Comparison of ENCODE assay signal across 9 cellular contexts in the genomic region with DNA sequence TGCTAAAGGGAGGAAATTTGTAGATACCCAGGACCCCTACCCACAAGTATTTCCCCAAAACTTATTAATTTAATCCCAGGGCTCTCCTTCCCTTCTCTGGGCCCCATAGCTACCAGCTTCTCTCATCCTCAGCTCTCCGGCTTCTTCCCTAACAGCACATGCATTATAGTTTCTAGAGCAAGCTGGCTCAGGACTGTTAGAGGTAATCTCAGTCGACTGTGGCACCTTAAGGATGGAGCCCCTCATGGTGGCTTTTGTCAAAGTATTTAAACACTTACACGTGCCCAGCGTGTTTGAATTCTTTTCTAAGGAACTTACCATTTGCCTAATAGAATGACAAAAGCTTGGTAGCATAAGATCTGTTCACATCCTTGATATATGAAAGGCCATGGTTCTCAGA.
"Had no signal": no experiment of that assay in that cellular context is flagged by ENCODE, and none has a peak within 500 bp of the region (broad histone marks: within the 10 kb centered on the region; RNA-seq: fewer than 3 reads in every experiment).

No MANE protein-coding gene starts in this region.

- H3K4me3 ChIP-seq: GM23248, HAP-1 had no signal

- H3K27ac Mint-ChIP-seq: IgD-negative memory B cell had no signal

- H3K4me3 Mint-ChIP-seq: HFFc6, IgD-negative memory B cell had no signal

- H3K27me3 Mint-ChIP-seq: IgD-negative memory B cell had no signal

- H3K4me2 ChIP-seq: KMS-11 had no signal

- H3K36me3 ChIP-seq: HAP-1 had no signal

- H3K4me1 Mint-ChIP-seq: IgD-negative memory B cell had no signal

- ATAC-seq: HCT116, HepG2 had no signal

- DNase-seq: HFFc6, KBM-7 had no signal

- H3K36me3 Mint-ChIP-seq: IgD-negative memory B cell had no signal

- H3K4me1 ChIP-seq: HAP-1 had no signal

- H2AFZ ChIP-seq: GM23248 had no signal

- H3K27ac ChIP-seq: GM23248, HL-60, KMS-11 had no signal

- H3K9me3 Mint-ChIP-seq: HFFc6 had no signal
